Comparison of ENCODE assay signal across 27 cellular contexts in the genomic region with DNA sequence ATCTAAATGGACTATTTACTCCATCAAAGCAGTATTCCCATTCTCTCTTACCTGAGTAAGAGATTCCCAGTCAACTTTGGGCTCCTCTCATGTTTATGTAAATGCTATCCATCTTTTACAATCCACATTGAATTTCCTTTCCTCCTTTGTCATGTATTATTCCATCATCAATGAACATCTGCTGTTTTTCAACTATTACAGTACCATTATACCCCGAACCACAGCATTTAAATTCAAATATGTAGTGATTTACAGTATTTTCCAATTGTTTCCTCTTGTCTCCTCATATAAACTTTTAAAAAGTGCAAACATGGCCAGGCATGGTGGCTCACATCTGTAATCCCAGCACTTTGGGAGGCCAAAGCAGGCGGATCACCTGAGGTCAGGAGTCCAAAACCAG. TPM values are rescaled to one million over a fixed set of nuclear protein-coding genes. Genes with fewer than 3 reads are reported as not detected.
DNase-seq lines count a peak whose midpoint lies in the region; ATAC-seq, FAIRE-seq and TF ChIP-seq lines count a peak whose summit lies in the region.
"Had no signal": no experiment of that assay in that cellular context is flagged by ENCODE, and none has a peak within 500 bp of the region (broad histone marks: within the 10 kb centered on the region; RNA-seq: fewer than 3 reads in every experiment).

No MANE protein-coding gene starts in this region.

- H3K4me1 ChIP-seq in H9 (ENCODE audit: insufficient read depth, low read length), result no peaks in the 10 kb centered on the region; the same call in 1 of the 2 replicates
- H3K4me1 ChIP-seq: A549; BLaER1 treated with 17β-estradiol and CSF1 and Interleukin-3, amounts not matched to agents 10 nM and 100 nM; Caco-2 had no signal

- H3K4me3 Mint-ChIP-seq in H9 (peak overlapping the region in 1 of 2 experiments; percentile 40; a peak in 1 of 5 replicates), WTC11 (no peak overlapping the region; the same call in 1 of the 2 replicates)
- H3K4me3 Mint-ChIP-seq: B cell; CD4-positive, alpha-beta T cell; CD8-positive, alpha-beta T cell had no signal

- H3K27ac ChIP-seq in H9 (ENCODE audit: insufficient read length, low read depth, low read length), result peak overlapping the region; percentile 30
- H3K27ac ChIP-seq: 22Rv1; A549; BLaER1 treated with 17β-estradiol and CSF1 and Interleukin-3, amounts not matched to agents 10 nM and 100 nM; C4-2B had no signal

- H3K9me3 Mint-ChIP-seq in H9 (no peaks in the 10 kb centered on the region), WTC11 (no peaks in the 10 kb centered on the region)
- H3K9me3 Mint-ChIP-seq: CD8-positive, alpha-beta T cell had no signal

- no peaks in the 10 kb centered on the region for H4K20me1 ChIP-seq in H9 (ENCODE audit: control insufficient read depth, insufficient read depth, insufficient read length)
- H4K20me1 ChIP-seq: BLaER1 treated with 17β-estradiol and CSF1 and Interleukin-3, amounts not matched to agents 10 nM and 100 nM had no signal

- no peak overlapping the region for H3K18ac ChIP-seq in H9 (ENCODE audit: insufficient read length, low read depth, low read length)

- no peak overlapping the region for H2AFZ ChIP-seq in H9 (ENCODE audit: low read length)

- no peak overlapping the region for H3T11ph ChIP-seq in H9 (ENCODE audit: low read length)

- no peak overlapping the region for H3K4ac ChIP-seq in H9 (ENCODE audit: low read depth, low read length)

- no peaks in the 10 kb centered on the region for H3K79me1 ChIP-seq in H9 (ENCODE audit: insufficient read depth, low read depth, low read length, poor library complexity, severe bottlenecking)

- no peak overlapping the region for H3K14ac ChIP-seq in H9 (ENCODE audit: insufficient read depth, low read length)

- no peak overlapping the region for H3K4me2 ChIP-seq in H9 (ENCODE audit: insufficient read depth, insufficient read length, low read length)
- H3K4me2 ChIP-seq: A549; BLaER1 treated with 17β-estradiol and CSF1 and Interleukin-3, amounts not matched to agents 10 nM and 100 nM had no signal

- no peaks in the 10 kb centered on the region for H3K9me3 ChIP-seq in H9 (ENCODE audit: control insufficient read depth, low read depth, low read length)
- H3K9me3 ChIP-seq: A549; BLaER1 treated with 17β-estradiol and CSF1 and Interleukin-3, amounts not matched to agents 10 nM and 100 nM; Caco-2 had no signal

- H2AK5ac ChIP-seq in H9 (ENCODE audit: insufficient read length, low read length), result no peak overlapping the region

- CTCF ChIA-PET in WTC11 (lab: Charles Lee), result no interaction called here

- no peak overlapping the region for H3K56ac ChIP-seq in H9 (ENCODE audit: insufficient read length, low read depth, low read length)

- no peak overlapping the region for H4K91ac ChIP-seq in H9 (ENCODE audit: insufficient read length, low read depth, low read length)

- H3K79me2 ChIP-seq in H9 (ENCODE audit: insufficient read depth, low read length), result no peaks in the 10 kb centered on the region

- WGBS in H9 (ENCODE audit: extremely low coverage, insufficient read length, low lambda C conversion rate), result no CpG with 5 or more reads among the region's 2 CpGs

- H3K27ac Mint-ChIP-seq in H9 (peak overlapping the region; percentile 55 to 77 (median 68)), WTC11 (peak overlapping the region; percentile 73)
- H3K27ac Mint-ChIP-seq: B cell; CD4-positive, alpha-beta T cell; CD8-positive, alpha-beta T cell had no signal

- H2BK20ac ChIP-seq in H9 (ENCODE audit: low read depth, low read length, poor library complexity, severe bottlenecking), result no peak overlapping the region

- no peak overlapping the region for H2BK5ac ChIP-seq in H9 (ENCODE audit: insufficient read length, low read length)

- H3K27me3 Mint-ChIP-seq in H9 (ENCODE audit: low read depth) (no peaks in the 10 kb centered on the region), WTC11 (ENCODE audit: low read depth) (no peaks in the 10 kb centered on the region)
- H3K27me3 Mint-ChIP-seq: B cell; CD4-positive, alpha-beta T cell had no signal

- H3K23me2 ChIP-seq in H9 (ENCODE audit: insufficient read length, low read depth, low read length, poor library complexity, severe bottlenecking), result no peaks in the 10 kb centered on the region

- POLR2A ChIA-PET in WTC11 (lab: Charles Lee), result interaction anchor here (1.1 kb wide), 1 partner anchor 11 kb away, joined by 5 read pairs; no protein-coding TSS in a partner anchor

- H2BK12ac ChIP-seq in H9 (ENCODE audit: insufficient read length, low read depth, low read length), result no peak overlapping the region

- H4K8ac ChIP-seq in H9 (replicated peaks; ENCODE audit: insufficient read length, low read depth, low read length), result no peak overlapping the region

- no peak overlapping the region for H4K5ac ChIP-seq in H9 (ENCODE audit: insufficient read length, low read depth, low read length)

- ATAC-seq in WTC11, result peak; percentile 55
- ATAC-seq: A549; CD8-positive, alpha-beta T cell; GM12878 had no signal

- TF ChIP-seq CTCF in D721Med (IDR thresholded peaks at IDR 0.05; ENCODE audit: insufficient read depth, missing control alignments) (no peak), H9 (conservative IDR thresholded peaks at IDR 0.05) (no peak), WTC11 (IDR thresholded peaks at IDR 0.05) (no peak)

- no peak overlapping the region for H3K23ac ChIP-seq in H9 (ENCODE audit: insufficient read length, low read depth, low read length)

- H3K36me3 Mint-ChIP-seq in H9 (ENCODE audit: insufficient read depth in 1 of 3, low read depth in 3 of 3) (no peaks in the 10 kb centered on the region), WTC11 (no peaks in the 10 kb centered on the region)
- H3K36me3 Mint-ChIP-seq: CD8-positive, alpha-beta T cell had no signal

- no peak overlapping the region for H3K9ac ChIP-seq in H9 (ENCODE audit: extremely low read depth, insufficient read length, low read length)
- H3K9ac ChIP-seq: BLaER1 treated with 17β-estradiol and CSF1 and Interleukin-3, amounts not matched to agents 10 nM and 100 nM had no signal

- H2BK15ac ChIP-seq in H9 (ENCODE audit: low read depth, low read length), result no peak overlapping the region

- H3K27me3 ChIP-seq in H9 (ENCODE audit: insufficient read depth, low read length), result no peaks in the 10 kb centered on the region
- H3K27me3 ChIP-seq: BLaER1 treated with 17β-estradiol and CSF1 and Interleukin-3, amounts not matched to agents 10 nM and 100 nM had no signal

- DNase-seq in DMS 273 (lab: John Stamatoyannopoulos, UW; ENCODE audit: unreplicated experiment) (peak; percentile 37), DMS 273 treated with DMSO at 0.1 percent for 48 hours (lab: John Stamatoyannopoulos, UW) (no peak), D721Med (ENCODE audit: insufficient read length, low spot score) (no peak), H9 (no peak), WTC11 (ENCODE audit: low spot score) (no peak), Kasumi-1 (lab: John Stamatoyannopoulos, UW) (no peak), islet precursor cell (no peak), T1000 (lab: John Stamatoyannopoulos, UW) (no peak)
- DNase-seq: AML-193; Caco-2; Calu3; CD4-positive, alpha-beta T cell; CD8-positive, alpha-beta T cell; DMS153; DMS53; DMS79; DND-41; EL; GDM1 had no signal

- no peak overlapping the region for H2BK120ac ChIP-seq in H9 (ENCODE audit: low read depth, low read length, poor library complexity, severe bottlenecking)

- H3K4me1 Mint-ChIP-seq in H9, result peaks cover 26 to 33% of the 10 kb centered on the region in 2 experiments
- H3K4me1 Mint-ChIP-seq in WTC11, result peaks cover 36% of the 10 kb centered on the region
- H3K4me1 Mint-ChIP-seq: B cell had no signal

- peak; percentile 29 for FAIRE-seq in D721Med (lab: Jason Lieb, UNC)
- FAIRE-seq: A549, GM12878, GM12892, GM18507 had no signal

TF ChIP-seq in WTC11, 78 proteins besides CTCF, POLR2A, EP300 and RAD21 (continues in another document):
- TF ChIP-seq, protein P1, sequence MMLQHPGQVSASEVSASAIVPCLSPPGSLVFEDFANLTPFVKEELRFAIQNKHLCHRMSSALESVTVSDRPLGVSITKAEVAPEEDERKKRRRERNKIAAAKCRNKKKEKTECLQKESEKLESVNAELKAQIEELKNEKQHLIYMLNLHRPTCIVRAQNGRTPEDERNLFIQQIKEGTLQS (CRISPR knock-in tag; conservative IDR thresholded peaks at IDR 0.05), result no peak
- TF ChIP-seq NFE2L1 (CRISPR knock-in tag; IDR thresholded peaks at IDR 0.05), result no peak
- no peak for TF ChIP-seq FOXK1 (CRISPR knock-in tag; IDR thresholded peaks at IDR 0.05)
- TF ChIP-seq ATF2 (CRISPR knock-in tag; IDR thresholded peaks at IDR 0.05; ENCODE audit: borderline replicate concordance, low read depth), result no peak

RNA-seq across cellular contexts. Expression of gene PCLO, which starts 20.3 kb away (rescaled TPM):
- total RNA-seq in H9 (2021) (2.8 and 3.1 TPM in 2 replicates), WTC11 (2021) (2.0 to 4.2 TPM (median 3.0 TPM) in 3 replicates)
- total RNA-seq: CD4-positive, alpha-beta T cell; CD8-positive, alpha-beta T cell had no signal
